In the genomic region with DNA sequence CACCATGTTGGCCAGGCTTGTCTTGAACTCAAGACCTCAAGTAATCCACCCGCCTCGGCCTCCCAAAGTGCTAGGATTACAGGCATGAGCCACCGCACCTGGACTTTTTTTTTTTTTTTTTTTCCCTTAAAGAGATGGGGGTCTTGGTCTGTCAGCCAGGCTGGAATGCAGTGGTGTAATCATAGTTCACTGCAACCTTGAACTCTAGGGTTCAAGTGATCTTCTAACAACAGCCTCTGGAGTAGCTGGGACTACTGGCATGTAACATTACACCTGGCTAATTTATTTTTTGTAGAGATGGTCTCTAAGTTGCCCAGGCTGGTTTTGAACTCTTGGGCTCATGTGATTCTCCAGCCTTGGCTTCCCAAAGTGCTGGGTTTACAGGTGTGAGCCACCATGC, we compare ENCODE assay signal across 8 cellular contexts.
"Had no signal": no experiment of that assay in that cellular context is flagged by ENCODE, and none has a peak within 500 bp of the region (broad histone marks: within the 10 kb centered on the region; RNA-seq: fewer than 3 reads in every experiment).

No MANE protein-coding gene starts in this region.

- H3K27ac ChIP-seq: HL-60 had no signal

- H3K4me3 ChIP-seq: HAP-1, K562 had no signal

- DNase-seq: GOT3, H7, IMR-90, KG1 had no signal

- FAIRE-seq: K562 had no signal

- H3K9me3 ChIP-seq: HAP-1 had no signal

- ATAC-seq: HCT116, K562 had no signal
